22 cellular contexts compared by ENCODE assay signal in genomic region chr12:79023261-79023660, GRCh38.
"Had no signal": no experiment of that assay in that cellular context is flagged by ENCODE, and none has a peak within 500 bp of the region (broad histone marks: within the 10 kb centered on the region; RNA-seq: fewer than 3 reads in every experiment).

No MANE protein-coding gene starts in this region.

- H3K4me1 ChIP-seq: parathyroid adenoma, psoas muscle, spleen, tibial nerve had no signal

- H3K9me3 ChIP-seq: psoas muscle, tibial nerve had no signal

- H3K27ac ChIP-seq: cardiac muscle cell, coronary artery, parathyroid adenoma, psoas muscle, spleen, tibial nerve had no signal

- FAIRE-seq: endothelial cell of umbilical vein, islet of Langerhans had no signal

- H3K9ac ChIP-seq: parathyroid adenoma had no signal

- H3K79me2 ChIP-seq: parathyroid adenoma had no signal

- H3K27me3 ChIP-seq: cardiac muscle cell, dorsolateral prefrontal cortex, spleen, tibial nerve had no signal

- ATAC-seq: activated naive CD4-positive, alpha-beta T cell treated with anti-CD3 and anti-CD28 coated beads, Interleukin-2, amount 50 U/mL, for 72 hours; activated T-cell treated with anti-CD3 and anti-CD28 coated beads, Interleukin-2, amount 50 U/mL, for 72 hours; left ventricle myocardium superior; psoas muscle had no signal

- H3K4me3 ChIP-seq: cardiac muscle cell, coronary artery, dorsolateral prefrontal cortex, psoas muscle, spleen, tibial nerve had no signal

- H3K36me3 ChIP-seq: cardiac muscle cell, spleen, tibial nerve had no signal

- DNase-seq: activated CD4-positive, alpha-beta T cell treated with anti-CD3 and anti-CD28 coated beads for 4 hours; activated CD4-positive, alpha-beta T cell treated with anti-CD3 and anti-CD28 coated beads, Interleukin-2, amount 50 U/mL, for 4 hours; activated CD4-positive, CD25-positive, alpha-beta regulatory T cell; activated naive CD4-positive, alpha-beta T cell; activated T-cell treated with anti-CD3 and anti-CD28 coated beads for 4 hours; activated T-cell treated with anti-CD3 and anti-CD28 coated beads, Interleukin-2, amount 50 U/mL, for 72 hours; cerebellar nuclear complex; dorsolateral prefrontal cortex; effector memory CD4-positive, alpha-beta T cell; left ventricle myocardium superior; naive B cell; nucleus accumbens; psoas muscle; spleen; stimulated activated naive CD4-positive, alpha-beta T cell treated with Interleukin-2 at 50 U/mL for 16 hours had no signal

- H2AFZ ChIP-seq: parathyroid adenoma had no signal
